23 cellular contexts compared by ENCODE assay signal in the genomic region with DNA sequence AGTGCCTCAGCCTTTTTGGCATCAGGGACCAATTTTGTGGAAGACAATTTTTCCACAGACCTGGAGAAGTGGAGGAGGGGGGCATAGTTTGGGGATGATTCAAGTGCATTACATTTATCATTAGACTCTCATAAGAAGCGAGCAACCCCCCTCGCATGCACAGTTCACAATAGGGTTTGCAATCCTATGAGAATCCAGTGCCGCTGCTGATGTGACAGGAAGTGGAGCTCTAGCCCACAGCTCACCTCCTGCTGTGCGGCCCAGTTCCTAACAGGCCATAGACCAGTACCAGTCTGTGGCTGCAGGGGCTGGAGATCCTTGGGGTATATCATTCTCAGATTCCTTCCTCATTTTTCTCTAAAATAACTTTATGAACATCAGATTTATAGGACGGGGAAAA. TPM values are rescaled to one million over a fixed set of nuclear protein-coding genes. Genes with fewer than 3 reads are reported as not detected.
DNase-seq lines count a peak whose midpoint lies in the region; ATAC-seq and TF ChIP-seq lines count a peak whose summit lies in the region.
"Had no signal": no experiment of that assay in that cellular context is flagged by ENCODE, and none has a peak within 500 bp of the region (broad histone marks: within the 10 kb centered on the region; RNA-seq: fewer than 3 reads in every experiment).

No MANE protein-coding gene starts in this region.

- H3K27ac ChIP-seq in brain microvascular endothelial cell (peak overlapping the region; percentile 87), gastroesophageal sphincter (no peak overlapping the region)
- H3K27ac ChIP-seq: 22Rv1, BLaER1, Peyer's patch, upper lobe of left lung had no signal

- TF ChIP-seq EP300 in gastroesophageal sphincter (IDR thresholded peaks at IDR 0.05), result no peak

- H3K36me3 ChIP-seq in brain microvascular endothelial cell (replicated peaks) (peaks cover 4% of the 10 kb centered on the region), gastroesophageal sphincter (peaks cover 5 to 58% of the 10 kb centered on the region in 2 donors)

- H3K9me3 Mint-ChIP-seq in nephron progenitor cell, result peaks cover 5% of the 10 kb centered on the region
- H3K9me3 Mint-ChIP-seq: activated naive CD8-positive, alpha-beta T cell treated with anti-CD3 and anti-CD28 coated beads for 36 hours; activated T-helper 1 cell treated with anti-CD3 and anti-CD28 coated beads, Interleukin-12 subunit alpha, Interleukin-12 subunit beta, Interleukin-2, Interleukin-4 antibody, amounts not matched to agents 30 ng/mL and 10 ng/mL and 1 ng/mL, durations not matched to agents 14 hours and 24 hours and 36 hours had no signal

- WGBS in gastroesophageal sphincter (ENCODE audit: low coverage in 1 of 2), 2 donors, result 71 to 94% methylated on average over 1 to 5 of the region's 5 CpGs

- H3K4me1 Mint-ChIP-seq in nephron progenitor cell, result peaks cover 12% of the 10 kb centered on the region

- H3K9me3 ChIP-seq in gastroesophageal sphincter, result no peaks in the 10 kb centered on the region
- H3K9me3 ChIP-seq: BLaER1, mucosa of descending colon, Peyer's patch, upper lobe of left lung had no signal

- TF ChIP-seq CTCF in NB4 (IDR thresholded peaks at IDR 0.05; ENCODE audit: low read depth, low read length) (no peak), brain microvascular endothelial cell (IDR thresholded peaks at IDR 0.05; ENCODE audit: low read depth, low read length, missing control alignments) (peak; percentile 31), nephron progenitor cell (IDR thresholded peaks at IDR 0.05) (no peak), gastroesophageal sphincter (IDR thresholded peaks at IDR 0.05) (no peak)

- in situ Hi-C loops in brain microvascular endothelial cell (cut with HindIII; ENCODE audit: low pct_ligation_motif_present, low sequenced_read_pairs), result no loop called here

- H3K4me1 ChIP-seq in gastroesophageal sphincter, result no peaks in the 10 kb centered on the region
- H3K4me1 ChIP-seq: BLaER1, Peyer's patch, upper lobe of left lung had no signal

- H3K4me3 ChIP-seq in NB4 (ENCODE audit: low read depth, low read length) (no peak overlapping the region), brain microvascular endothelial cell (ENCODE audit: low read depth, low read length) (no peak overlapping the region), gastroesophageal sphincter (no peak overlapping the region)
- H3K4me3 ChIP-seq: BLaER1, mucosa of descending colon, Peyer's patch, upper lobe of left lung had no signal

- H3K36me3 Mint-ChIP-seq in nephron progenitor cell (ENCODE audit: low read depth), result peaks cover 64% of the 10 kb centered on the region

- no peak overlapping the region for H3K4me3 Mint-ChIP-seq in nephron progenitor cell
- H3K4me3 Mint-ChIP-seq: activated naive CD8-positive, alpha-beta T cell treated with anti-CD3 and anti-CD28 coated beads for 36 hours; activated T-helper 1 cell treated with anti-CD3 and anti-CD28 coated beads, Interleukin-12 subunit alpha, Interleukin-12 subunit beta, Interleukin-2, Interleukin-4 antibody, amounts not matched to agents 30 ng/mL and 10 ng/mL and 1 ng/mL, durations not matched to agents 14 hours and 24 hours and 36 hours had no signal

- H3K27me3 ChIP-seq in brain microvascular endothelial cell (replicated peaks) (no peaks in the 10 kb centered on the region), gastroesophageal sphincter (no peaks in the 10 kb centered on the region)
- H3K27me3 ChIP-seq: BLaER1, Peyer's patch, upper lobe of left lung had no signal

- H3K27me3 Mint-ChIP-seq in nephron progenitor cell (ENCODE audit: low read depth, poor library complexity), result peaks cover 4% of the 10 kb centered on the region
- H3K27me3 Mint-ChIP-seq: activated naive CD8-positive, alpha-beta T cell treated with anti-CD3 and anti-CD28 coated beads for 36 hours had no signal

- H3K27ac Mint-ChIP-seq in nephron progenitor cell, result peak overlapping the region; percentile 64
- H3K27ac Mint-ChIP-seq: activated naive CD8-positive, alpha-beta T cell treated with anti-CD3 and anti-CD28 coated beads for 36 hours; activated T-helper 1 cell treated with anti-CD3 and anti-CD28 coated beads, Interleukin-12 subunit alpha, Interleukin-12 subunit beta, Interleukin-2, Interleukin-4 antibody, amounts not matched to agents 30 ng/mL and 10 ng/mL and 1 ng/mL, durations not matched to agents 14 hours and 24 hours and 36 hours had no signal

- peak; percentile 3 for DNase-seq in DMS 273 (lab: John Stamatoyannopoulos, UW; ENCODE audit: unreplicated experiment)
- DNase-seq in DMS 273 treated with DMSO at 0.1 percent for 48 hours (lab: John Stamatoyannopoulos, UW), result no peak
- peak; percentile 94 for DNase-seq in NB4 (ENCODE audit: low read depth)
- DNase-seq in brain microvascular endothelial cell, result peak; percentile 97
- DNase-seq in nephron progenitor cell, result no peak
- DNase-seq in inferior parietal cortex (ENCODE audit: extremely low spot score), result no peak
- DNase-seq: activated naive CD8-positive, alpha-beta T cell treated with anti-CD3 and anti-CD28 coated beads for 36 hours; caudate nucleus; effector CD4-positive, alpha-beta T cell; left colon; mucosa of descending colon; NCI-H1105; NCI-H82; nucleus accumbens; Peyer's patch; right cardiac atrium; stimulated activated naive CD8-positive, alpha-beta T cell treated with anti-CD3 and anti-CD28 coated beads, Interleukin-15, Interleukin-2, amounts not matched to agents 100 U/mL and 50 U/mL, for 24 hours; upper lobe of left lung had no signal

- ATAC-seq in GM18858 (IDR thresholded peaks at IDR 0.05; ENCODE audit: unreplicated experiment) (no peak), gastroesophageal sphincter (no peak)
- ATAC-seq: left colon; mucosa of descending colon; right cardiac atrium; stimulated activated naive CD8-positive, alpha-beta T cell treated with anti-CD3 and anti-CD28 coated beads, Interleukin-15, Interleukin-2, amounts not matched to agents 100 U/mL and 50 U/mL, for 24 hours had no signal

- TF ChIP-seq POLR2A in NB4 (IDR thresholded peaks at IDR 0.05; ENCODE audit: extremely low read depth, insufficient read length), result no peak
- TF ChIP-seq POLR2A in gastroesophageal sphincter (IDR thresholded peaks at IDR 0.05), result no peak

RNA-seq across cellular contexts. Expression of gene ATAD1, which starts 50.8 kb away (rescaled TPM):
- 10 to 100 TPM; 36.6 to 52.8 (median 45.8) TPM for total RNA-seq in gastroesophageal sphincter

Comparison
In these comparisons a context has a peak if more than half of its experiments do, and no peak if none do; other contexts are left out.
1. DNase-seq: peak in DMS 273 (single experiment), NB4 (single experiment) and brain microvascular endothelial cell (single experiment); none in DMS 273 treated with DMSO at 0.1 percent for 48 hours (single experiment), nephron progenitor cell (single experiment) and inferior parietal cortex (single experiment).